ENCODE assay signal across 8 cellular contexts in the genomic region with DNA sequence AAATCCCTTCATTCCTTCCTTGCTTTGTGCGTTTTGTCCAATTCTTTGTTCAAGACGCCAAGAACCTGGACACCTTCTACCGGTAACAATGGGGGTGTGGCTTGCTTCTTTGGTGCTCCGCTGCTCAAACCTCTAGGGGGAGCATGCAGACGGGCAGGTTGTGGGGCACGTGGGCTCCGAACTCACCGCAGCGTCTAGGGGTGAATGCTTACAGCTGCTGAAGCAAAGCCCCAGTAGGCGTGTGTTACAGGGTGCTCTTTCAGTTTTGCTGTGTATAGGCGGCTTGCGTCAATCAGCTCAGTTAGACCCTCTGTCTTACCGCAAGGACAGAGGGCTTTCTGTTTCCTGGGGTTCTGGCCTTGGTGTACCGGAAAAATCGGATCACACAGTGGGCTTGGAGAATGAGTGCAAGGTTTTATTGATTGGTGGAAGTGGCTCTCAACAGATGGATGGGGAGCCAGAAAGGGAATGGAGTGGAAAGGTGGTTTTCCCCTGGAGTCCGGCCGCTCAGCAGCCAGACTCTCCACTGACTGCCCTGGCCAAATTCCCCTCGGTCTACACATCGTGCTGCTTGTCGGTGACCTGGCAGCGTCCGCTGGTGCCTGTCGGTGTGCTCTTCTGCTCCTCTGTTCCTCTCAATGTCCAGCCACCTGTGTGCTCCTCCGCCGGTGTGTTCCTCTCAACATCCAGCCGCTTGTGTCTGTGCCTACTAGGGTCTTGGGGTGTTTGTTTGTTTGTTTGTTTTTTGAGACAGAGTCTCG. TPM values are rescaled to one million over a fixed set of nuclear protein-coding genes. Genes with fewer than 3 reads are reported as not detected.
DNase-seq lines count a peak whose midpoint lies in the region; ATAC-seq, FAIRE-seq and TF ChIP-seq lines count a peak whose summit lies in the region.

No MANE protein-coding gene starts in this region.

- ATAC-seq in HG03439 (IDR thresholded peaks at IDR 0.05; ENCODE audit: unreplicated experiment) = peak; percentile 91
- ATAC-seq in activated T-helper 17 cell treated with anti-CD3 and anti-CD28 coated beads, Interleukin-2, amount 50 U/mL, for 72 hours (replicated peaks) = peak; percentile 71

- no peaks in the 10 kb centered on the region for H4K20me1 ChIP-seq in BLaER1 treated with 17β-estradiol and CSF1 and Interleukin-3, amounts not matched to agents 10 nM and 100 nM
- H4K20me1 ChIP-seq in OCI-LY3 (ENCODE audit: insufficient read depth, low read length) = no peaks in the 10 kb centered on the region
- no peaks in the 10 kb centered on the region for H4K20me1 ChIP-seq in hepatocyte (ENCODE audit: insufficient read depth, poor library complexity, severe bottlenecking)

- peak; percentile 67 for TF ChIP-seq CTCF in OCI-LY3 (IDR thresholded peaks at IDR 0.05; ENCODE audit: low read depth, low read length)
- peak; percentile 28 for TF ChIP-seq CTCF in hepatocyte (IDR thresholded peaks at IDR 0.05; ENCODE audit: poor library complexity)

- H3K9me3 ChIP-seq in BLaER1 treated with 17β-estradiol and CSF1 and Interleukin-3, amounts not matched to agents 10 nM and 100 nM (replicated peaks in 1 of 11) = peaks cover 9 to 20% (median 14%) of the 10 kb centered on the region in 11 experiments
- H3K9me3 ChIP-seq in OCI-LY3 (ENCODE audit: insufficient read depth, low read length) (peaks cover 3% of the 10 kb centered on the region; the same call in 1 of the 2 replicates), hepatocyte (ENCODE audit: low read depth) (peaks cover 10% of the 10 kb centered on the region)

- peak overlapping the region; percentile 78 to 87 (median 85); a peak in 21 of 22 replicates for H3K9ac ChIP-seq in BLaER1 treated with 17β-estradiol and CSF1 and Interleukin-3, amounts not matched to agents 10 nM and 100 nM
- H3K9ac ChIP-seq in OCI-LY3 (ENCODE audit: low read length) = peak overlapping the region; percentile 82

- H3K27ac Mint-ChIP-seq in activated T-helper 17 cell treated with anti-CD3 and anti-CD28 coated beads, Interleukin-2, amount 50 U/mL, for 72 hours = peak overlapping the region; percentile 86

- FAIRE-seq in GM19239 (lab: Jason Lieb, UNC) = peak; percentile 99

- peak overlapping the region; percentile 97 for H3K4me3 Mint-ChIP-seq in activated T-helper 17 cell treated with anti-CD3 and anti-CD28 coated beads, Interleukin-2, amount 50 U/mL, for 72 hours

- peaks cover 3% of the 10 kb centered on the region for H3K27me3 Mint-ChIP-seq in activated T-helper 17 cell treated with anti-CD3 and anti-CD28 coated beads, Interleukin-2, amount 50 U/mL, for 72 hours

- H3K79me2 ChIP-seq in OCI-LY3 (ENCODE audit: low read length) (no peaks in the 10 kb centered on the region), hepatocyte (no peaks in the 10 kb centered on the region)

- no peaks in the 10 kb centered on the region for H3K36me3 ChIP-seq in BLaER1 treated with 17β-estradiol and CSF1 and Interleukin-3, amounts not matched to agents 10 nM and 100 nM
- no peaks in the 10 kb centered on the region for H3K36me3 ChIP-seq in OCI-LY3 (replicated peaks; ENCODE audit: low read depth, low read length)
- no peaks in the 10 kb centered on the region for H3K36me3 ChIP-seq in hepatocyte (replicated peaks; ENCODE audit: insufficient read depth, low read depth)

- H3K27ac ChIP-seq in BLaER1 treated with 17β-estradiol and CSF1 and Interleukin-3, amounts not matched to agents 10 nM and 100 nM = peak overlapping the region in 10 of 11 experiments; percentile 75 to 86 (median 83); a peak in 19 of 22 replicates
- H3K27ac ChIP-seq in OCI-LY3 (ENCODE audit: low read length) (no peak overlapping the region), hepatocyte (no peak overlapping the region)

- peak overlapping the region; percentile 54 to 86 (median 82) for H3K4me3 ChIP-seq in BLaER1 treated with 17β-estradiol and CSF1 and Interleukin-3, amounts not matched to agents 10 nM and 100 nM
- H3K4me3 ChIP-seq in OCI-LY3 (ENCODE audit: low read length) (peak overlapping the region; percentile 90), hepatocyte (no peak overlapping the region)

- peak overlapping the region; percentile 90 to 97 (median 95) for H3K4me2 ChIP-seq in BLaER1 treated with 17β-estradiol and CSF1 and Interleukin-3, amounts not matched to agents 10 nM and 100 nM
- peak overlapping the region; percentile 98 for H3K4me2 ChIP-seq in OCI-LY3 (ENCODE audit: low read length)
- peak overlapping the region; percentile 93 for H3K4me2 ChIP-seq in hepatocyte

- H2AFZ ChIP-seq in OCI-LY3 (ENCODE audit: low read depth, low read length) (peak overlapping the region; percentile 98), hepatocyte (no peak overlapping the region)

- no peaks in the 10 kb centered on the region for H3K36me3 Mint-ChIP-seq in activated T-helper 17 cell treated with anti-CD3 and anti-CD28 coated beads, Interleukin-2, amount 50 U/mL, for 72 hours (ENCODE audit: low read depth)

- peaks cover 3% of the 10 kb centered on the region for H3K9me3 Mint-ChIP-seq in activated T-helper 17 cell treated with anti-CD3 and anti-CD28 coated beads, Interleukin-2, amount 50 U/mL, for 72 hours

- DNase-seq in GM19239 (ENCODE audit: insufficient read length, low spot score) = peak; percentile 32
- peak; percentile 25 for DNase-seq in hepatocyte (ENCODE audit: low spot score)
- DNase-seq in stimulated activated CD4-positive, alpha-beta T cell treated with anti-CD3 and anti-CD28 coated beads, Interleukin-2, amount 100 ng/mL, for 4 hours (ENCODE audit: low read depth) = peak; percentile 77
- no peak for DNase-seq in AG08395 (ENCODE audit: low spot score)

- no peaks in the 10 kb centered on the region for H3K9me2 ChIP-seq in hepatocyte (replicated peaks; ENCODE audit: insufficient read depth)

- H3K4me1 Mint-ChIP-seq in activated T-helper 17 cell treated with anti-CD3 and anti-CD28 coated beads, Interleukin-2, amount 50 U/mL, for 72 hours = peaks cover 14% of the 10 kb centered on the region

- H3K27me3 ChIP-seq in BLaER1 treated with 17β-estradiol and CSF1 and Interleukin-3, amounts not matched to agents 10 nM and 100 nM = no peaks in the 10 kb centered on the region
- H3K27me3 ChIP-seq in OCI-LY3 (ENCODE audit: low read depth, low read length) = peaks cover 13% of the 10 kb centered on the region; the same call in 1 of the 2 replicates
- H3K27me3 ChIP-seq in hepatocyte = no peaks in the 10 kb centered on the region

- WGBS in hepatocyte (ENCODE audit: low lambda C conversion rate, missing lambda C conversion rate) = 78% methylated on average over 27 of the region's 27 CpGs

- H3K4me1 ChIP-seq in BLaER1 treated with 17β-estradiol and CSF1 and Interleukin-3, amounts not matched to agents 10 nM and 100 nM = peaks cover 29 to 44% (median 34%) of the 10 kb centered on the region in 10 experiments
- peaks cover 12% of the 10 kb centered on the region; the same call in 1 of the 2 replicates for H3K4me1 ChIP-seq in OCI-LY3 (ENCODE audit: low read length)
- H3K4me1 ChIP-seq in hepatocyte (ENCODE audit: insufficient read depth) = peaks cover 7% of the 10 kb centered on the region

RNA-seq across cellular contexts. Expression of a gene that starts 1.2 kb away (rescaled TPM):
- total RNA-seq in activated T-helper 17 cell treated with anti-CD3 and anti-CD28 coated beads, Interleukin-2, amount 50 U/mL, for 72 hours = 1 to 10 TPM; 1.4 to 1.7 TPM
- total RNA-seq in hepatocyte = 0.97 and 1.0 TPM in 2 replicates
- polyA plus RNA-seq in hepatocyte = 0.50 TPM in 1 of 2 replicates, not detected in the other

RNA-seq across cellular contexts. Expression of a gene that starts 1.3 kb away (rescaled TPM):
- total RNA-seq in activated T-helper 17 cell treated with anti-CD3 and anti-CD28 coated beads, Interleukin-2, amount 50 U/mL, for 72 hours = under 1 TPM; 0.13 TPM
- not detected in 2 replicates for total RNA-seq in hepatocyte
- not detected in 2 replicates for polyA plus RNA-seq in hepatocyte

RNA-seq across cellular contexts. Expression of a gene that starts 40.7 kb away (rescaled TPM):
- total RNA-seq in activated T-helper 17 cell treated with anti-CD3 and anti-CD28 coated beads, Interleukin-2, amount 50 U/mL, for 72 hours = 10 to 100 TPM; 11.8 to 15.0 TPM
- total RNA-seq in hepatocyte = 19.7 and 23.4 TPM in 2 replicates
- polyA plus RNA-seq in hepatocyte = 6.8 and 9.0 TPM in 2 replicates

RNA-seq across cellular contexts. Expression of a gene that starts 44.6 kb away (rescaled TPM):
- 1 to 10 TPM; 1.9 to 2.0 TPM for total RNA-seq in activated T-helper 17 cell treated with anti-CD3 and anti-CD28 coated beads, Interleukin-2, amount 50 U/mL, for 72 hours
- total RNA-seq in hepatocyte = 8.3 and 8.7 TPM in 2 replicates
- polyA plus RNA-seq in hepatocyte = 6.9 and 7.3 TPM in 2 replicates

RNA-seq across cellular contexts. Expression of a gene that starts 49.1 kb away (rescaled TPM):
- total RNA-seq in activated T-helper 17 cell treated with anti-CD3 and anti-CD28 coated beads, Interleukin-2, amount 50 U/mL, for 72 hours = 10 to 100 TPM; 14.5 to 14.9 TPM
- 216 and 475 TPM in 2 replicates for total RNA-seq in hepatocyte
- polyA plus RNA-seq in hepatocyte = 0.49 and 2.0 TPM in 2 replicates

Comparison
In these comparisons a context has a peak if more than half of its experiments do, and no peak if none do; other contexts are left out.
1. H3K27ac ChIP-seq: peak in BLaER1 treated with 17β-estradiol and CSF1 and Interleukin-3, amounts not matched to agents 10 nM and 100 nM (10 of 11); none in OCI-LY3 (single experiment) and hepatocyte (single experiment).
2. Peak in every context shown above with its lines, with median percentiles within 50 percentile points of each other: H3K4me2 ChIP-seq.